1 cellular context compared by ENCODE assay signal in the genomic region with DNA sequence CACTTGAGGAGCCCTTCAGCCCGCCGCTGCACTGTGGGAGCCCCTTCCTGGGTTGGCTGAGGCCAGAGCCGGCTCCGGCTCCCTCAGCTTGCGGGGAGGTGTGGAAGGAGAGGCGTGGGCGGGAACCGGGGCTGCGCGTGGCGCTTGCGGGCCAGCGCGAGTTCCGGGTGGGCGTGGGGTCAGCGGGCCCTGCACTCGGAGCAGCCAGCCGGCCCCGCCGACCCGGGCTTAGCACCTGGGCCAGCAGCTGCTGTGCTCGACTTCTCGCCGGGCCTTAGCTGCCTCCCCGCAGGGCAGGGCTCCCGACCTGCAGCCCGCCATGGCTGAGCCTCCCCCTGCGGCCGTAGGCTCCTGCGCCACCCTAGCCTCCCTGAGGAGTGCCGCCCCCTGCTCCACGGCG.
TF ChIP-seq lines count a peak whose summit lies in the region.

No MANE protein-coding gene starts in this region.

TF ChIP-seq in IMR-90, 13 proteins besides CTCF, POLR2A, EP300 and RAD21 (continued from another document):
- TF ChIP-seq, protein P1, sequence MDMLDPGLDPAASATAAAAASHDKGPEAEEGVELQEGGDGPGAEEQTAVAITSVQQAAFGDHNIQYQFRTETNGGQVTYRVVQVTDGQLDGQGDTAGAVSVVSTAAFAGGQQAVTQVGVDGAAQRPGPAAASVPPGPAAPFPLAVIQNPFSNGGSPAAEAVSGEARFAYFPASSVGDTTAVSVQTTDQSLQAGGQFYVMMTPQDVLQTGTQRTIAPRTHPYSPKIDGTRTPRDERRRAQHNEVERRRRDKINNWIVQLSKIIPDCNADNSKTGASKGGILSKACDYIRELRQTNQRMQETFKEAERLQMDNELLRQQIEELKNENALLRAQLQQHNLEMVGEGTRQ (IDR thresholded peaks at IDR 0.05; ENCODE audit: low read depth, low read length): no peak
- TF ChIP-seq MAFK (IDR thresholded peaks at IDR 0.05; ENCODE audit: low read depth, low read length) (no peak), MAZ (IDR thresholded peaks at IDR 0.05; ENCODE audit: borderline replicate concordance, low read depth, low read length) (no peak), FOS (IDR thresholded peaks at IDR 0.05; ENCODE audit: low read depth, low read length) (no peak), RFX5 (IDR thresholded peaks at IDR 0.05; ENCODE audit: low read depth, low read length) (no peak), BHLHE40 (IDR thresholded peaks at IDR 0.05; ENCODE audit: low read depth, low read length) (no peak)
